ENCODE assay signal across 2 cellular contexts in the genomic region with DNA sequence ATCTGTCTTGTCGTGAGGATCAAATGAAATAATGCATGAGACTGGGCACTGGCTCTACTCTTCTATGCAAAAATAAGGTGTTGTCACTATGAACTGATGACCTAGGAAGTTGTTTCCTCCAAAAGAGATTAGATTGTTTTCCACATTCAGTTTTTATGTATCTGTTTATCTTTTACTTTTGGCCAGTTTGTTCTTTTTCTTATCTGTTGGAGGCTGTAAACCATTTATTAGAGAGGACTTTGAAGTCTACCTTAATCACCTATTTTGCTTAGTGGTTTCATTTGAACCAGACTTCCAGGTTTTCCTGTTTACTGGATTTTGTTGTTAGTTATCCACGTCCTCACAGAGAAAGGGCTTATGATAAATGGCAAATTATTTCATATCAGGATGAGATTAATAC.
TF ChIP-seq lines count a peak whose summit lies in the region.

No MANE protein-coding gene starts in this region.

TF ChIP-seq in A549, 52 proteins besides CTCF, POLR2A, EP300 and RAD21:
- TF ChIP-seq CBX8 (IDR thresholded peaks at IDR 0.05) (no peak), SREBF2 (IDR thresholded peaks at IDR 0.05) (no peak), EHMT2 (IDR thresholded peaks at IDR 0.05; ENCODE audit: low read depth) (no peak), CHD4 (IDR thresholded peaks at IDR 0.05; ENCODE audit: borderline replicate concordance) (no peak)
- TF ChIP-seq, protein P1, sequence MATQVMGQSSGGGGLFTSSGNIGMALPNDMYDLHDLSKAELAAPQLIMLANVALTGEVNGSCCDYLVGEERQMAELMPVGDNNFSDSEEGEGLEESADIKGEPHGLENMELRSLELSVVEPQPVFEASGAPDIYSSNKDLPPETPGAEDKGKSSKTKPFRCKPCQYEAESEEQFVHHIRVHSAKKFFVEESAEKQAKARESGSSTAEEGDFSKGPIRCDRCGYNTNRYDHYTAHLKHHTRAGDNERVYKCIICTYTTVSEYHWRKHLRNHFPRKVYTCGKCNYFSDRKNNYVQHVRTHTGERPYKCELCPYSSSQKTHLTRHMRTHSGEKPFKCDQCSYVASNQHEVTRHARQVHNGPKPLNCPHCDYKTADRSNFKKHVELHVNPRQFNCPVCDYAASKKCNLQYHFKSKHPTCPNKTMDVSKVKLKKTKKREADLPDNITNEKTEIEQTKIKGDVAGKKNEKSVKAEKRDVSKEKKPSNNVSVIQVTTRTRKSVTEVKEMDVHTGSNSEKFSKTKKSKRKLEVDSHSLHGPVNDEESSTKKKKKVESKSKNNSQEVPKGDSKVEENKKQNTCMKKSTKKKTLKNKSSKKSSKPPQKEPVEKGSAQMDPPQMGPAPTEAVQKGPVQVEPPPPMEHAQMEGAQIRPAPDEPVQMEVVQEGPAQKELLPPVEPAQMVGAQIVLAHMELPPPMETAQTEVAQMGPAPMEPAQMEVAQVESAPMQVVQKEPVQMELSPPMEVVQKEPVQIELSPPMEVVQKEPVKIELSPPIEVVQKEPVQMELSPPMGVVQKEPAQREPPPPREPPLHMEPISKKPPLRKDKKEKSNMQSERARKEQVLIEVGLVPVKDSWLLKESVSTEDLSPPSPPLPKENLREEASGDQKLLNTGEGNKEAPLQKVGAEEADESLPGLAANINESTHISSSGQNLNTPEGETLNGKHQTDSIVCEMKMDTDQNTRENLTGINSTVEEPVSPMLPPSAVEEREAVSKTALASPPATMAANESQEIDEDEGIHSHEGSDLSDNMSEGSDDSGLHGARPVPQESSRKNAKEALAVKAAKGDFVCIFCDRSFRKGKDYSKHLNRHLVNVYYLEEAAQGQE (IDR thresholded peaks at IDR 0.05): no peak

TF ChIP-seq in HepG2, 621 proteins besides CTCF, POLR2A, EP300 and RAD21 (continues in another document):
- TF ChIP-seq, protein P2, sequence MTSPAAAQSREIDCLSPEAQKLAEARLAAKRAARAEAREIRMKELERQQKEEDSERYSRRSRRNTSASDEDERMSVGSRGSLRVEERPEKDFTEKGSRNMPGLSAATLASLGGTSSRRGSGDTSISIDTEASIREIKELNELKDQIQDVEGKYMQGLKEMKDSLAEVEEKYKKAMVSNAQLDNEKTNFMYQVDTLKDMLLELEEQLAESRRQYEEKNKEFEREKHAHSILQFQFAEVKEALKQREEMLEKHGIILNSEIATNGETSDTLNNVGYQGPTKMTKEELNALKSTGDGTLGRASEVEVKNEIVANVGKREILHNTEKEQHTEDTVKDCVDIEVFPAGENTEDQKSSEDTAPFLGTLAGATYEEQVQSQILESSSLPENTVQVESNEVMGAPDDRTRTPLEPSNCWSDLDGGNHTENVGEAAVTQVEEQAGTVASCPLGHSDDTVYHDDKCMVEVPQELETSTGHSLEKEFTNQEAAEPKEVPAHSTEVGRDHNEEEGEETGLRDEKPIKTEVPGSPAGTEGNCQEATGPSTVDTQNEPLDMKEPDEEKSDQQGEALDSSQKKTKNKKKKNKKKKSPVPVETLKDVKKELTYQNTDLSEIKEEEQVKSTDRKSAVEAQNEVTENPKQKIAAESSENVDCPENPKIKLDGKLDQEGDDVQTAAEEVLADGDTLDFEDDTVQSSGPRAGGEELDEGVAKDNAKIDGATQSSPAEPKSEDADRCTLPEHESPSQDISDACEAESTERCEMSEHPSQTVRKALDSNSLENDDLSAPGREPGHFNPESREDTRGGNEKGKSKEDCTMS (CRISPR knock-in tag; conservative IDR thresholded peaks at IDR 0.05): no peak
- peak; percentile 25; the same call in 1 of the 2 replicates for TF ChIP-seq FOXJ3 (CRISPR knock-in tag; IDR thresholded peaks at IDR 0.05; ENCODE audit: borderline replicate concordance)
- TF ChIP-seq BCL6 (CRISPR knock-in tag; IDR thresholded peaks at IDR 0.05): peak; percentile 58; the same call in 1 of the 2 replicates
- TF ChIP-seq SMYD3 (CRISPR knock-in tag; IDR thresholded peaks at IDR 0.05): peak; percentile 50; the same call in 1 of the 2 replicates
- TF ChIP-seq GABPA (IDR thresholded peaks at IDR 0.05; ENCODE audit: low read depth, low read length): no peak
- TF ChIP-seq GABPA (CRISPR knock-in tag; IDR thresholded peaks at IDR 0.05; ENCODE audit: low read depth): peak; percentile 60
- TF ChIP-seq CREM (IDR thresholded peaks at IDR 0.05): peak; percentile 42
- TF ChIP-seq CREM (CRISPR knock-in tag; IDR thresholded peaks at IDR 0.05): no peak
- 0 out of 2 replicates have a peak, but pooled peaks have one; percentile 41 for TF ChIP-seq HDAC2 (CRISPR knock-in tag; IDR thresholded peaks at IDR 0.05)
- 0 out of 2 replicates have a peak, but pooled peaks have one; percentile 19 for TF ChIP-seq KAT8 (CRISPR knock-in tag; IDR thresholded peaks at IDR 0.05)
- peak; percentile 25; the same call in 1 of the 2 replicates for TF ChIP-seq ETV5 (CRISPR knock-in tag; IDR thresholded peaks at IDR 0.05; ENCODE audit: borderline replicate concordance)
- no peak for TF ChIP-seq MEIS2 (CRISPR knock-in tag; IDR thresholded peaks at IDR 0.05)
- no peak for TF ChIP-seq FOXP1 (IDR thresholded peaks at IDR 0.05)
- TF ChIP-seq FOXP1 (CRISPR knock-in tag; IDR thresholded peaks at IDR 0.05): peak; percentile 88
- no peak for TF ChIP-seq PHF5A (CRISPR knock-in tag; IDR thresholded peaks at IDR 0.05; ENCODE audit: low read depth, unreplicated experiment)
- 0 out of 2 replicates have a peak, but pooled peaks have one; percentile 50 for TF ChIP-seq PPARG (CRISPR knock-in tag; conservative IDR thresholded peaks at IDR 0.05)
- TF ChIP-seq, protein P3, sequence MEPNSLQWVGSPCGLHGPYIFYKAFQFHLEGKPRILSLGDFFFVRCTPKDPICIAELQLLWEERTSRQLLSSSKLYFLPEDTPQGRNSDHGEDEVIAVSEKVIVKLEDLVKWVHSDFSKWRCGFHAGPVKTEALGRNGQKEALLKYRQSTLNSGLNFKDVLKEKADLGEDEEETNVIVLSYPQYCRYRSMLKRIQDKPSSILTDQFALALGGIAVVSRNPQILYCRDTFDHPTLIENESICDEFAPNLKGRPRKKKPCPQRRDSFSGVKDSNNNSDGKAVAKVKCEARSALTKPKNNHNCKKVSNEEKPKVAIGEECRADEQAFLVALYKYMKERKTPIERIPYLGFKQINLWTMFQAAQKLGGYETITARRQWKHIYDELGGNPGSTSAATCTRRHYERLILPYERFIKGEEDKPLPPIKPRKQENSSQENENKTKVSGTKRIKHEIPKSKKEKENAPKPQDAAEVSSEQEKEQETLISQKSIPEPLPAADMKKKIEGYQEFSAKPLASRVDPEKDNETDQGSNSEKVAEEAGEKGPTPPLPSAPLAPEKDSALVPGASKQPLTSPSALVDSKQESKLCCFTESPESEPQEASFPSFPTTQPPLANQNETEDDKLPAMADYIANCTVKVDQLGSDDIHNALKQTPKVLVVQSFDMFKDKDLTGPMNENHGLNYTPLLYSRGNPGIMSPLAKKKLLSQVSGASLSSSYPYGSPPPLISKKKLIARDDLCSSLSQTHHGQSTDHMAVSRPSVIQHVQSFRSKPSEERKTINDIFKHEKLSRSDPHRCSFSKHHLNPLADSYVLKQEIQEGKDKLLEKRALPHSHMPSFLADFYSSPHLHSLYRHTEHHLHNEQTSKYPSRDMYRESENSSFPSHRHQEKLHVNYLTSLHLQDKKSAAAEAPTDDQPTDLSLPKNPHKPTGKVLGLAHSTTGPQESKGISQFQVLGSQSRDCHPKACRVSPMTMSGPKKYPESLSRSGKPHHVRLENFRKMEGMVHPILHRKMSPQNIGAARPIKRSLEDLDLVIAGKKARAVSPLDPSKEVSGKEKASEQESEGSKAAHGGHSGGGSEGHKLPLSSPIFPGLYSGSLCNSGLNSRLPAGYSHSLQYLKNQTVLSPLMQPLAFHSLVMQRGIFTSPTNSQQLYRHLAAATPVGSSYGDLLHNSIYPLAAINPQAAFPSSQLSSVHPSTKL (CRISPR knock-in tag; IDR thresholded peaks at IDR 0.05): peak; percentile 31; the same call in 1 of the 2 replicates
- TF ChIP-seq TBX3 (IDR thresholded peaks at IDR 0.05; ENCODE audit: borderline replicate concordance): no peak
- TF ChIP-seq CCAR2 (optimal IDR thresholded peaks at IDR 0.05; ENCODE audit: low read depth, low read length): no peak
- TF ChIP-seq TARDBP (CRISPR knock-in tag; IDR thresholded peaks at IDR 0.05): peak; percentile 41; the same call in 1 of the 2 replicates
- peak; percentile 52 for TF ChIP-seq NCOA2 (CRISPR knock-in tag; IDR thresholded peaks at IDR 0.05)
- peak; percentile 43; the same call in 1 of the 2 replicates for TF ChIP-seq GATA4 (IDR thresholded peaks at IDR 0.05; ENCODE audit: borderline replicate concordance, low read depth)
- peak; percentile 43 for TF ChIP-seq TCF7 (IDR thresholded peaks at IDR 0.05; ENCODE audit: low read depth)
- TF ChIP-seq CREB1 (IDR thresholded peaks at IDR 0.05): no peak
- peak; percentile 32; the same call in 1 of the 2 replicates for TF ChIP-seq CREB1 (CRISPR knock-in tag; IDR thresholded peaks at IDR 0.05)
- peak; percentile 31; the same call in 1 of the 2 replicates for TF ChIP-seq RXRB (CRISPR knock-in tag; IDR thresholded peaks at IDR 0.05; ENCODE audit: borderline replicate concordance)
- peak; percentile 58; the same call in 1 of the 2 replicates for TF ChIP-seq MIXL1 (CRISPR knock-in tag; IDR thresholded peaks at IDR 0.05)
- TF ChIP-seq ZNF251 (CRISPR knock-in tag; IDR thresholded peaks at IDR 0.05): no peak
- TF ChIP-seq, protein P4, sequence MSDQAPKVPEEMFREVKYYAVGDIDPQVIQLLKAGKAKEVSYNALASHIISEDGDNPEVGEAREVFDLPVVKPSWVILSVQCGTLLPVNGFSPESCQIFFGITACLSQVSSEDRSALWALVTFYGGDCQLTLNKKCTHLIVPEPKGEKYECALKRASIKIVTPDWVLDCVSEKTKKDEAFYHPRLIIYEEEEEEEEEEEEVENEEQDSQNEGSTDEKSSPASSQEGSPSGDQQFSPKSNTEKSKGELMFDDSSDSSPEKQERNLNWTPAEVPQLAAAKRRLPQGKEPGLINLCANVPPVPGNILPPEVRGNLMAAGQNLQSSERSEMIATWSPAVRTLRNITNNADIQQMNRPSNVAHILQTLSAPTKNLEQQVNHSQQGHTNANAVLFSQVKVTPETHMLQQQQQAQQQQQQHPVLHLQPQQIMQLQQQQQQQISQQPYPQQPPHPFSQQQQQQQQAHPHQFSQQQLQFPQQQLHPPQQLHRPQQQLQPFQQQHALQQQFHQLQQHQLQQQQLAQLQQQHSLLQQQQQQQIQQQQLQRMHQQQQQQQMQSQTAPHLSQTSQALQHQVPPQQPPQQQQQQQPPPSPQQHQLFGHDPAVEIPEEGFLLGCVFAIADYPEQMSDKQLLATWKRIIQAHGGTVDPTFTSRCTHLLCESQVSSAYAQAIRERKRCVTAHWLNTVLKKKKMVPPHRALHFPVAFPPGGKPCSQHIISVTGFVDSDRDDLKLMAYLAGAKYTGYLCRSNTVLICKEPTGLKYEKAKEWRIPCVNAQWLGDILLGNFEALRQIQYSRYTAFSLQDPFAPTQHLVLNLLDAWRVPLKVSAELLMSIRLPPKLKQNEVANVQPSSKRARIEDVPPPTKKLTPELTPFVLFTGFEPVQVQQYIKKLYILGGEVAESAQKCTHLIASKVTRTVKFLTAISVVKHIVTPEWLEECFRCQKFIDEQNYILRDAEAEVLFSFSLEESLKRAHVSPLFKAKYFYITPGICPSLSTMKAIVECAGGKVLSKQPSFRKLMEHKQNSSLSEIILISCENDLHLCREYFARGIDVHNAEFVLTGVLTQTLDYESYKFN (CRISPR knock-in tag; conservative IDR thresholded peaks at IDR 0.05): peak; percentile 73
- TF ChIP-seq, protein P5, sequence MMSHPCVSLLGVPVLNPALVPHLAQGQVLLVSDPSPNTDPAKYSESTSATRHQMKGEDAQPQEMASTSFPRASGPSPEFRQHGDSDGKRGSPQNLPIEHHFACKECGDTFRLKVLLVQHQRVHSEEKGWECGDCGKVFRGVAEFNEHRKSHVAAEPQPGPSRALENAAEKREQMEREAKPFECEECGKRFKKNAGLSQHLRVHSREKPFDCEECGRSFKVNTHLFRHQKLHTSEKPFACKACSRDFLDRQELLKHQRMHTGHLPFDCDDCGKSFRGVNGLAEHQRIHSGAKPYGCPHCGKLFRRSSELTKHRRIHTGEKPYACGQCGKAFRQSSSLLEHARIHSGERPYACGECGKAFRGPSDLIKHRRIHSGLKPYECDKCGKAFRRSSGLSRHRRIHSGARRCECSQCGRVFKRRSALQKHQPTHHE (CRISPR knock-in tag; IDR thresholded peaks at IDR 0.05; ENCODE audit: borderline replicate concordance): no peak
- TF ChIP-seq MED1 (CRISPR knock-in tag; IDR thresholded peaks at IDR 0.05): peak; percentile 87
- no peak for TF ChIP-seq GTF3A (CRISPR knock-in tag; conservative IDR thresholded peaks at IDR 0.05)
- no peak for TF ChIP-seq SRF (IDR thresholded peaks at IDR 0.05; ENCODE audit: low read depth, low read length)
- peak; percentile 55; the same call in 1 of the 2 replicates for TF ChIP-seq NR2C2 (CRISPR knock-in tag; IDR thresholded peaks at IDR 0.05; ENCODE audit: borderline replicate concordance)
- no peak for TF ChIP-seq ZNF776 (CRISPR knock-in tag; IDR thresholded peaks at IDR 0.05)
- peak; percentile 71 for TF ChIP-seq SOX5 (CRISPR knock-in tag; IDR thresholded peaks at IDR 0.05; ENCODE audit: borderline replicate concordance)
- TF ChIP-seq RARA (CRISPR knock-in tag; IDR thresholded peaks at IDR 0.05): peak; percentile 69
- no peak for TF ChIP-seq MTF2 (CRISPR knock-in tag; IDR thresholded peaks at IDR 0.05; ENCODE audit: borderline replicate concordance)
- TF ChIP-seq GATAD2A (CRISPR knock-in tag; IDR thresholded peaks at IDR 0.05): 0 out of 2 replicates have a peak, but pooled peaks have one; percentile 9
- TF ChIP-seq TCF12 (IDR thresholded peaks at IDR 0.05): no peak
- no peak for TF ChIP-seq TCF12 (CRISPR knock-in tag; IDR thresholded peaks at IDR 0.05)
- TF ChIP-seq SOX13 (IDR thresholded peaks at IDR 0.05): no peak
- TF ChIP-seq SOX13 (CRISPR knock-in tag; conservative IDR thresholded peaks at IDR 0.05 in 1 of 2, IDR thresholded peaks at IDR 0.05 in 1 of 2): peak in 1 of 2 experiments; percentile 52; a peak in 1 of 4 replicates
- TF ChIP-seq, protein P6, sequence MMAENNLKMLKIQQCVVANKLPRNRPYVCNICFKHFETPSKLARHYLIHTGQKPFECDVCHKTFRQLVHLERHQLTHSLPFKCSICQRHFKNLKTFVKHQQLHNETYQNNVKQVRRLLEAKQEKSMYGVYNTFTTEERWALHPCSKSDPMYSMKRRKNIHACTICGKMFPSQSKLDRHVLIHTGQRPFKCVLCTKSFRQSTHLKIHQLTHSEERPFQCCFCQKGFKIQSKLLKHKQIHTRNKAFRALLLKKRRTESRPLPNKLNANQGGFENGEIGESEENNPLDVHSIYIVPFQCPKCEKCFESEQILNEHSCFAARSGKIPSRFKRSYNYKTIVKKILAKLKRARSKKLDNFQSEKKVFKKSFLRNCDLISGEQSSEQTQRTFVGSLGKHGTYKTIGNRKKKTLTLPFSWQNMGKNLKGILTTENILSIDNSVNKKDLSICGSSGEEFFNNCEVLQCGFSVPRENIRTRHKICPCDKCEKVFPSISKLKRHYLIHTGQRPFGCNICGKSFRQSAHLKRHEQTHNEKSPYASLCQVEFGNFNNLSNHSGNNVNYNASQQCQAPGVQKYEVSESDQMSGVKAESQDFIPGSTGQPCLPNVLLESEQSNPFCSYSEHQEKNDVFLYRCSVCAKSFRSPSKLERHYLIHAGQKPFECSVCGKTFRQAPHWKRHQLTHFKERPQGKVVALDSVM (CRISPR knock-in tag; IDR thresholded peaks at IDR 0.05): 0 out of 2 replicates have a peak, but pooled peaks have one; percentile 28
